In the genomic region with DNA sequence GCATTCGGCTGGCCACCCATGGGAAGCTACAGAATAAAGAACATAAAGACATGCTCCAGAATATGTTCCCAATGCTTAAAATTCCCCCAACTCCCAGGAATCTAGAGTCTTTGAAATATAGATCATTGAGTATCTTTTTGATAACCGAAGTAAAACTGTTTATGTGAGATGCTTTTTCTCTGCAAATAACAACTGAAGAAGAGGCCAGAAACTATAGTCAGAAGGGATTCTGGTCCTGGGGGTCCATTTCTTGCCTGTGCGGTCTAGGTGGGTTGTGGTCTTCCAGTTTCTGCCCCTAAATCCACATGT, we compare ENCODE assay signal across 1 cellular context.
TF ChIP-seq lines count a peak whose summit lies in the region.

No MANE protein-coding gene starts in this region.

TF ChIP-seq in GM23338, 12 proteins besides CTCF, POLR2A, EP300 and RAD21 (continued from another document):
- TF ChIP-seq, protein P1, sequence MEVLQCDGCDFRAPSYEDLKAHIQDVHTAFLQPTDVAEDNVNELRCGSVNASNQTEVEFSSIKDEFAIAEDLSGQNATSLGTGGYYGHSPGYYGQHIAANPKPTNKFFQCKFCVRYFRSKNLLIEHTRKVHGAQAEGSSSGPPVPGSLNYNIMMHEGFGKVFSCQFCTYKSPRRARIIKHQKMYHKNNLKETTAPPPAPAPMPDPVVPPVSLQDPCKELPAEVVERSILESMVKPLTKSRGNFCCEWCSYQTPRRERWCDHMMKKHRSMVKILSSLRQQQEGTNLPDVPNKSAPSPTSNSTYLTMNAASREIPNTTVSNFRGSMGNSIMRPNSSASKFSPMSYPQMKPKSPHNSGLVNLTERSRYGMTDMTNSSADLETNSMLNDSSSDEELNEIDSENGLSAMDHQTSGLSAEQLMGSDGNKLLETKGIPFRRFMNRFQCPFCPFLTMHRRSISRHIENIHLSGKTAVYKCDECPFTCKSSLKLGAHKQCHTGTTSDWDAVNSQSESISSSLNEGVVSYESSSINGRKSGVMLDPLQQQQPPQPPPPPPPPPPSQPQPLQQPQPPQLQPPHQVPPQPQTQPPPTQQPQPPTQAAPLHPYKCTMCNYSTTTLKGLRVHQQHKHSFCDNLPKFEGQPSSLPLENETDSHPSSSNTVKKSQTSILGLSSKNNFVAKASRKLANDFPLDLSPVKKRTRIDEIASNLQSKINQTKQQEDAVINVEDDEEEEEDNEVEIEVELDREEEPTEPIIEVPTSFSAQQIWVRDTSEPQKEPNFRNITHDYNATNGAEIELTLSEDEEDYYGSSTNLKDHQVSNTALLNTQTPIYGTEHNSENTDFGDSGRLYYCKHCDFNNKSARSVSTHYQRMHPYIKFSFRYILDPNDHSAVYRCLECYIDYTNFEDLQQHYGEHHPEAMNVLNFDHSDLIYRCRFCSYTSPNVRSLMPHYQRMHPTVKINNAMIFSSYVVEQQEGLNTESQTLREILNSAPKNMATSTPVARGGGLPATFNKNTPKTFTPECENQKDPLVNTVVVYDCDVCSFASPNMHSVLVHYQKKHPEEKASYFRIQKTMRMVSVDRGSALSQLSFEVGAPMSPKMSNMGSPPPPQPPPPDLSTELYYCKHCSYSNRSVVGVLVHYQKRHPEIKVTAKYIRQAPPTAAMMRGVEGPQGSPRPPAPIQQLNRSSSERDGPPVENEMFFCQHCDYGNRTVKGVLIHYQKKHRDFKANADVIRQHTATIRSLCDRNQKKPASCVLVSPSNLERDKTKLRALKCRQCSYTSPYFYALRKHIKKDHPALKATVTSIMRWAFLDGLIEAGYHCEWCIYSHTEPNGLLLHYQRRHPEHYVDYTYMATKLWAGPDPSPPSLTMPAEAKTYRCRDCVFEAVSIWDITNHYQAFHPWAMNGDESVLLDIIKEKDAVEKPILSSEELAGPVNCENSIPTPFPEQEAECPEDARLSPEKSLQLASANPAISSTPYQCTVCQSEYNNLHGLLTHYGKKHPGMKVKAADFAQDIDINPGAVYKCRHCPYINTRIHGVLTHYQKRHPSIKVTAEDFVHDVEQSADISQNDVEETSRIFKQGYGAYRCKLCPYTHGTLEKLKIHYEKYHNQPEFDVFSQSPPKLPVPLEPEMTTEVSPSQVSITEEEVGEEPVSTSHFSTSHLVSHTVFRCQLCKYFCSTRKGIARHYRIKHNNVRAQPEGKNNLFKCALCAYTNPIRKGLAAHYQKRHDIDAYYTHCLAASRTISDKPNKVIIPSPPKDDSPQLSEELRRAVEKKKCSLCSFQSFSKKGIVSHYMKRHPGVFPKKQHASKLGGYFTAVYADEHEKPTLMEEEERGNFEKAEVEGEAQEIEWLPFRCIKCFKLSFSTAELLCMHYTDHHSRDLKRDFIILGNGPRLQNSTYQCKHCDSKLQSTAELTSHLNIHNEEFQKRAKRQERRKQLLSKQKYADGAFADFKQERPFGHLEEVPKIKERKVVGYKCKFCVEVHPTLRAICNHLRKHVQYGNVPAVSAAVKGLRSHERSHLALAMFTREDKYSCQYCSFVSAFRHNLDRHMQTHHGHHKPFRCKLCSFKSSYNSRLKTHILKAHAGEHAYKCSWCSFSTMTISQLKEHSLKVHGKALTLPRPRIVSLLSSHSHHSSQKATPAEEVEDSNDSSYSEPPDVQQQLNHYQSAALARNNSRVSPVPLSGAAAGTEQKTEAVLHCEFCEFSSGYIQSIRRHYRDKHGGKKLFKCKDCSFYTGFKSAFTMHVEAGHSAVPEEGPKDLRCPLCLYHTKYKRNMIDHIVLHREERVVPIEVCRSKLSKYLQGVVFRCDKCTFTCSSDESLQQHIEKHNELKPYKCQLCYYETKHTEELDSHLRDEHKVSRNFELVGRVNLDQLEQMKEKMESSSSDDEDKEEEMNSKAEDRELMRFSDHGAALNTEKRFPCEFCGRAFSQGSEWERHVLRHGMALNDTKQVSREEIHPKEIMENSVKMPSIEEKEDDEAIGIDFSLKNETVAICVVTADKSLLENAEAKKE (CRISPR knock-in tag; IDR thresholded peaks at IDR 0.05) = no peak
- TF ChIP-seq EZH2 (IDR thresholded peaks at IDR 0.05; ENCODE audit: low read depth, unreplicated experiment) = no peak
- TF ChIP-seq, protein P2, sequence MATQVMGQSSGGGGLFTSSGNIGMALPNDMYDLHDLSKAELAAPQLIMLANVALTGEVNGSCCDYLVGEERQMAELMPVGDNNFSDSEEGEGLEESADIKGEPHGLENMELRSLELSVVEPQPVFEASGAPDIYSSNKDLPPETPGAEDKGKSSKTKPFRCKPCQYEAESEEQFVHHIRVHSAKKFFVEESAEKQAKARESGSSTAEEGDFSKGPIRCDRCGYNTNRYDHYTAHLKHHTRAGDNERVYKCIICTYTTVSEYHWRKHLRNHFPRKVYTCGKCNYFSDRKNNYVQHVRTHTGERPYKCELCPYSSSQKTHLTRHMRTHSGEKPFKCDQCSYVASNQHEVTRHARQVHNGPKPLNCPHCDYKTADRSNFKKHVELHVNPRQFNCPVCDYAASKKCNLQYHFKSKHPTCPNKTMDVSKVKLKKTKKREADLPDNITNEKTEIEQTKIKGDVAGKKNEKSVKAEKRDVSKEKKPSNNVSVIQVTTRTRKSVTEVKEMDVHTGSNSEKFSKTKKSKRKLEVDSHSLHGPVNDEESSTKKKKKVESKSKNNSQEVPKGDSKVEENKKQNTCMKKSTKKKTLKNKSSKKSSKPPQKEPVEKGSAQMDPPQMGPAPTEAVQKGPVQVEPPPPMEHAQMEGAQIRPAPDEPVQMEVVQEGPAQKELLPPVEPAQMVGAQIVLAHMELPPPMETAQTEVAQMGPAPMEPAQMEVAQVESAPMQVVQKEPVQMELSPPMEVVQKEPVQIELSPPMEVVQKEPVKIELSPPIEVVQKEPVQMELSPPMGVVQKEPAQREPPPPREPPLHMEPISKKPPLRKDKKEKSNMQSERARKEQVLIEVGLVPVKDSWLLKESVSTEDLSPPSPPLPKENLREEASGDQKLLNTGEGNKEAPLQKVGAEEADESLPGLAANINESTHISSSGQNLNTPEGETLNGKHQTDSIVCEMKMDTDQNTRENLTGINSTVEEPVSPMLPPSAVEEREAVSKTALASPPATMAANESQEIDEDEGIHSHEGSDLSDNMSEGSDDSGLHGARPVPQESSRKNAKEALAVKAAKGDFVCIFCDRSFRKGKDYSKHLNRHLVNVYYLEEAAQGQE (IDR thresholded peaks at IDR 0.05; ENCODE audit: unreplicated experiment) = no peak
- no peak for TF ChIP-seq ZNF331 (CRISPR knock-in tag; IDR thresholded peaks at IDR 0.05; ENCODE audit: low read depth)
- TF ChIP-seq STAT1 (IDR thresholded peaks at IDR 0.05; ENCODE audit: unreplicated experiment) = no peak
- no peak for TF ChIP-seq CREB1 (CRISPR knock-in tag; IDR thresholded peaks at IDR 0.05; ENCODE audit: low read depth)
- TF ChIP-seq POLR2AphosphoS5 (IDR thresholded peaks at IDR 0.05; ENCODE audit: low read depth) = no peak
- TF ChIP-seq EZH2phosphoT487 (IDR thresholded peaks at IDR 0.05; ENCODE audit: unreplicated experiment) = no peak
